Comparison of ENCODE assay signal across 8 cellular contexts in genomic region chr2:202032841-202033316, GRCh38. TPM values are rescaled to one million over a fixed set of nuclear protein-coding genes. Genes with fewer than 3 reads are reported as not detected.
A peak's percentile ranks its signal among the peaks of the same experiment; 100 is the strongest.
DNase-seq lines count a peak whose midpoint lies in the region; ATAC-seq and TF ChIP-seq lines count a peak whose summit lies in the region.

No MANE protein-coding gene starts in this region.

- no peaks in the 10 kb centered on the region for H3K36me3 Mint-ChIP-seq in activated CD4-positive, alpha-beta memory T cell treated with anti-CD3 and anti-CD28 coated beads for 36 hours

- H3K4me1 ChIP-seq in mucosa of descending colon (ENCODE audit: low read depth) = peaks cover 17% of the 10 kb centered on the region
- peaks cover 4% of the 10 kb centered on the region for H3K4me1 ChIP-seq in testis

- CTCF ChIA-PET in activated CD4-positive, alpha-beta memory T cell treated with anti-CD3 and anti-CD28 coated beads for 36 hours (lab: Charles Lee) = no interaction called here

- TF ChIP-seq POLR2A in testis (IDR thresholded peaks at IDR 0.05) = no peak

- peak overlapping the region; percentile 81 to 95 for H3K27ac ChIP-seq in testis

- H3K27me3 ChIP-seq in MG63 (no peaks in the 10 kb centered on the region), testis (no peaks in the 10 kb centered on the region)

- H3K4me3 ChIP-seq in MG63 (peak overlapping the region; percentile 82), epithelial cell of esophagus (ENCODE audit: low read length) (peak overlapping the region; percentile 79), mucosa of descending colon (peak overlapping the region; percentile 40), testis (peak overlapping the region; percentile 70 to 74)

- H3K9me3 Mint-ChIP-seq in activated CD4-positive, alpha-beta memory T cell treated with anti-CD3 and anti-CD28 coated beads for 36 hours = no peaks in the 10 kb centered on the region

- H3K4me1 Mint-ChIP-seq in activated CD4-positive, alpha-beta memory T cell treated with anti-CD3 and anti-CD28 coated beads for 36 hours (ENCODE audit: low read depth) = peaks cover 11% of the 10 kb centered on the region

- peaks cover 17% of the 10 kb centered on the region for H3K27me3 Mint-ChIP-seq in activated CD4-positive, alpha-beta memory T cell treated with anti-CD3 and anti-CD28 coated beads for 36 hours

- POLR2A ChIA-PET in activated CD4-positive, alpha-beta memory T cell treated with anti-CD3 and anti-CD28 coated beads for 36 hours (lab: Charles Lee) = no interaction called here

- no peak overlapping the region for H3K27ac Mint-ChIP-seq in activated CD4-positive, alpha-beta memory T cell treated with anti-CD3 and anti-CD28 coated beads for 36 hours

- H3K4me3 Mint-ChIP-seq in activated CD4-positive, alpha-beta memory T cell treated with anti-CD3 and anti-CD28 coated beads for 36 hours = peak overlapping the region; percentile 80

- peak; percentile 59 for DNase-seq in CD1c-positive myeloid dendritic cell (ENCODE audit: extremely low spot score)
- peak; percentile 60 for DNase-seq in MG63
- peak; percentile 53 for DNase-seq in activated CD4-positive, alpha-beta memory T cell treated with anti-CD3 and anti-CD28 coated beads for 36 hours
- DNase-seq in epithelial cell of esophagus (ENCODE audit: low read depth) = peak; percentile 51
- peak in 2 of 3 donors; percentile 52 to 72 for DNase-seq in mucosa of descending colon
- DNase-seq in testis = peak; percentile 49

- ATAC-seq in GM21825 (IDR thresholded peaks at IDR 0.05; ENCODE audit: unreplicated experiment) = peak; percentile 7
- peak; percentile 20 for ATAC-seq in mucosa of descending colon
- no peak for ATAC-seq in HG02610 (IDR thresholded peaks at IDR 0.05; ENCODE audit: unreplicated experiment)

- WGBS in testis, 2 donors = 0 to 1% methylated on average over 30 to 42 of the region's 42 CpGs

- intact Hi-C loops in activated CD4-positive, alpha-beta memory T cell treated with anti-CD3 and anti-CD28 coated beads for 36 hours (cut with micrococcal nuclease) = loop anchor here (2.0 to 5.0 kb wide), 3 partner anchors 172 to 391 kb away; partner anchors contain the start of genes ALS2 and TMEM237
- intact Hi-C loops in mucosa of descending colon (cut with DNase I, micrococcal nuclease) (loop anchor here in 1 of 2 donors (10.0 kb wide), 1 partner anchor 142 kb away; no protein-coding TSS in a partner anchor), testis (cut with DNase I; ENCODE audit: low total_unique reads) (no loop called here)

- H3K36me3 ChIP-seq in MG63 (no peaks in the 10 kb centered on the region), mucosa of descending colon (ENCODE audit: low read depth) (no peaks in the 10 kb centered on the region), testis (ENCODE audit: low read depth, missing control alignments) (no peaks in the 10 kb centered on the region)

- no peak for TF ChIP-seq CTCF in epithelial cell of esophagus (IDR thresholded peaks at IDR 0.05; ENCODE audit: insufficient read depth, low read depth, low read length, missing control alignments)
- no peak for TF ChIP-seq CTCF in mucosa of descending colon (IDR thresholded peaks at IDR 0.05)
- no peak for TF ChIP-seq CTCF in testis (IDR thresholded peaks at IDR 0.05)

- H3K9me3 ChIP-seq in MG63 (no peaks in the 10 kb centered on the region), mucosa of descending colon (no peaks in the 10 kb centered on the region), testis (no peaks in the 10 kb centered on the region)

RNA-seq across cellular contexts. Expression of gene FZD7, which starts 0.8 kb away (rescaled TPM):
- 15.6 and 23.6 TPM in 2 replicates for total RNA-seq in MG63 (2014; rRNA removed; shearing (Covaris generic); ENCODE audit: low replicate concordance)
- under 1 TPM; 0.58 to 0.62 TPM for total RNA-seq in activated CD4-positive, alpha-beta memory T cell treated with anti-CD3 and anti-CD28 coated beads for 36 hours
- total RNA-seq in mucosa of descending colon = 10 to 100 TPM in 1 of 3 donors, 1 to 10 TPM in 2; 4.8 to 84.3 (median 5.9) TPM
- total RNA-seq in testis = 1 to 10 TPM; 8.3 to 9.1 TPM
- 7.1 TPM for polyA plus RNA-seq in testis (ENCODE audit: insufficient read depth, low read depth, low replicate concordance)

RNA-seq across cellular contexts. Expression of gene KIAA2012, which starts 40.2 kb away (rescaled TPM):
- not detected in 2 replicates for total RNA-seq in MG63 (2014; rRNA removed; shearing (Covaris generic); ENCODE audit: low replicate concordance)
- not detected for total RNA-seq in activated CD4-positive, alpha-beta memory T cell treated with anti-CD3 and anti-CD28 coated beads for 36 hours
- total RNA-seq in mucosa of descending colon (under 1 TPM in 2 of 3 donors, not detected in 1; 0.13 to 0.14 TPM), testis (1 to 10 TPM; 1.1 to 1.3 TPM)
- 1.6 TPM for polyA plus RNA-seq in testis (ENCODE audit: insufficient read depth, low read depth, low replicate concordance)
